Comparison of ENCODE assay signal across 13 cellular contexts in genomic region chr20:19850190-19850533, GRCh38.
DNase-seq lines count a peak whose midpoint lies in the region; ATAC-seq, FAIRE-seq and TF ChIP-seq lines count a peak whose summit lies in the region.
"Had no signal": no experiment of that assay in that cellular context is flagged by ENCODE, and none has a peak within 500 bp of the region (broad histone marks: within the 10 kb centered on the region; RNA-seq: fewer than 3 reads in every experiment).

No MANE protein-coding gene starts in this region.

- H3K4me3 Mint-ChIP-seq in astrocyte (ENCODE audit: unreplicated experiment) = no peak overlapping the region
- H3K4me3 Mint-ChIP-seq: activated CD8-positive, alpha-beta memory T cell treated with anti-CD3 and anti-CD28 coated beads, Interleukin-2, amount 10 ng/mL, durations not matched to agents 7 days and 5 days had no signal

- ATAC-seq in left ventricle myocardium superior = peak; percentile 81
- peak; percentile 38 for ATAC-seq in upper lobe of right lung
- ATAC-seq in HG03460 (IDR thresholded peaks at IDR 0.05; ENCODE audit: unreplicated experiment) = no peak
- ATAC-seq in HG02610 (IDR thresholded peaks at IDR 0.05; ENCODE audit: unreplicated experiment) = no peak
- ATAC-seq: activated CD8-positive, alpha-beta memory T cell treated with anti-CD3 and anti-CD28 coated beads, Interleukin-2, amount 10 ng/mL, durations not matched to agents 7 days and 5 days; foreskin keratinocyte had no signal

- DNase-seq in astrocyte (ENCODE audit: low read depth) = peak; percentile 12
- DNase-seq in left ventricle myocardium superior = peak; percentile 42
- DNase-seq in osteoblast (ENCODE audit: insufficient read length, low spot score, missing footprints) = no peak
- no peak for DNase-seq in upper lobe of right lung
- DNase-seq in DMS53 (lab: John Stamatoyannopoulos, UW) = no peak
- DNase-seq: activated CD8-positive, alpha-beta memory T cell treated with anti-CD3 and anti-CD28 coated beads, Interleukin-2, amount 10 ng/mL, durations not matched to agents 7 days and 5 days; DMS79; foreskin keratinocyte; KBM-7; NCI-H446 had no signal

- peaks cover 5% of the 10 kb centered on the region for H3K9me3 Mint-ChIP-seq in astrocyte (ENCODE audit: unreplicated experiment)

- no peak for TF ChIP-seq CTCF in astrocyte (IDR thresholded peaks at IDR 0.05; ENCODE audit: insufficient read depth, low read depth, low read length)
- no peak for TF ChIP-seq CTCF in osteoblast (IDR thresholded peaks at IDR 0.05; ENCODE audit: extremely low read depth, low read depth, low read length)
- TF ChIP-seq CTCF in upper lobe of right lung (IDR thresholded peaks at IDR 0.05) = no peak

- H3K4me1 ChIP-seq in astrocyte (ENCODE audit: insufficient read depth, low read length) = peaks cover 9% of the 10 kb centered on the region
- peaks cover 17% of the 10 kb centered on the region for H3K4me1 ChIP-seq in osteoblast (ENCODE audit: insufficient read depth, low read length)
- H3K4me1 ChIP-seq in upper lobe of right lung = peaks cover 4% of the 10 kb centered on the region
- H3K4me1 ChIP-seq: foreskin keratinocyte had no signal

- peaks cover 14% of the 10 kb centered on the region for H3K4me1 Mint-ChIP-seq in astrocyte (ENCODE audit: low read depth, unreplicated experiment)
- H3K4me1 Mint-ChIP-seq: activated CD8-positive, alpha-beta memory T cell treated with anti-CD3 and anti-CD28 coated beads, Interleukin-2, amount 10 ng/mL, durations not matched to agents 7 days and 5 days had no signal

- H3K27me3 ChIP-seq in astrocyte (ENCODE audit: insufficient read depth, low read length) = no peaks in the 10 kb centered on the region
- H3K27me3 ChIP-seq in osteoblast (ENCODE audit: insufficient read depth, low read length) = no peaks in the 10 kb centered on the region
- H3K27me3 ChIP-seq in upper lobe of right lung = no peaks in the 10 kb centered on the region
- H3K27me3 ChIP-seq: foreskin keratinocyte had no signal

- H3K27ac ChIP-seq in astrocyte (ENCODE audit: low read depth, low read length) = no peak overlapping the region
- peak overlapping the region; percentile 49 for H3K27ac ChIP-seq in osteoblast (ENCODE audit: low read depth, low read length)
- peak overlapping the region; percentile 70 for H3K27ac ChIP-seq in upper lobe of right lung
- H3K27ac ChIP-seq: foreskin keratinocyte had no signal

- H3K27ac Mint-ChIP-seq in astrocyte (ENCODE audit: unreplicated experiment) = no peak overlapping the region
- H3K27ac Mint-ChIP-seq: activated CD8-positive, alpha-beta memory T cell treated with anti-CD3 and anti-CD28 coated beads, Interleukin-2, amount 10 ng/mL, durations not matched to agents 7 days and 5 days had no signal

- no peaks in the 10 kb centered on the region for H3K79me2 ChIP-seq in astrocyte (ENCODE audit: insufficient read depth, low read length)
- H3K79me2 ChIP-seq in osteoblast (ENCODE audit: insufficient read depth, low read length) = no peaks in the 10 kb centered on the region

- H3K9ac ChIP-seq in astrocyte (ENCODE audit: low read length) = no peak overlapping the region

- H3K36me3 ChIP-seq in astrocyte (ENCODE audit: insufficient read depth, low read length) = no peaks in the 10 kb centered on the region
- H3K36me3 ChIP-seq in osteoblast (ENCODE audit: insufficient read depth, low read length) = no peaks in the 10 kb centered on the region
- H3K36me3 ChIP-seq in upper lobe of right lung = no peaks in the 10 kb centered on the region

- no peak for FAIRE-seq in astrocyte (lab: Jason Lieb, UNC)
- FAIRE-seq: GM18507 had no signal

- H3K36me3 Mint-ChIP-seq in astrocyte (ENCODE audit: low read depth, unreplicated experiment) = peaks cover 10% of the 10 kb centered on the region
- H3K36me3 Mint-ChIP-seq: activated CD8-positive, alpha-beta memory T cell treated with anti-CD3 and anti-CD28 coated beads, Interleukin-2, amount 10 ng/mL, durations not matched to agents 7 days and 5 days had no signal

- peak overlapping the region; percentile 57 for H2AFZ ChIP-seq in astrocyte (ENCODE audit: low read depth, low read length)
- H2AFZ ChIP-seq in osteoblast (ENCODE audit: low read length) = peak overlapping the region; percentile 78

- H3K27me3 Mint-ChIP-seq in astrocyte (ENCODE audit: low read depth, unreplicated experiment) = peaks cover 2% of the 10 kb centered on the region

- H3K9me3 ChIP-seq in astrocyte (ENCODE audit: insufficient read depth, low read depth, low read length) (no peaks in the 10 kb centered on the region), osteoblast (ENCODE audit: low read depth, low read length) (no peaks in the 10 kb centered on the region), upper lobe of right lung (no peaks in the 10 kb centered on the region)

- H4K20me1 ChIP-seq in astrocyte (ENCODE audit: insufficient read depth, low read length) (no peaks in the 10 kb centered on the region), osteoblast (ENCODE audit: insufficient read depth, low read length) (no peaks in the 10 kb centered on the region)

- H3K4me2 ChIP-seq in astrocyte (ENCODE audit: low read length) (peak overlapping the region; percentile 23), osteoblast (ENCODE audit: insufficient read depth, low read length) (peak overlapping the region; percentile 35)

- H3K4me3 ChIP-seq in astrocyte (ENCODE audit: insufficient read depth, low read depth, low read length) (no peak overlapping the region), osteoblast (ENCODE audit: insufficient read depth, low read length) (no peak overlapping the region), upper lobe of right lung (no peak overlapping the region)

- intact Hi-C loops in left ventricle myocardium superior (cut with micrococcal nuclease) = no loop called here
- intact Hi-C loops in upper lobe of right lung (cut with DNase I) = no loop called here

Comparison
In these comparisons a context has a peak if more than half of its experiments do, and no peak if none do; other contexts are left out.
1. DNase-seq: peak in astrocyte (single experiment) and left ventricle myocardium superior (single experiment); none in osteoblast (single experiment), upper lobe of right lung (single experiment) and DMS53 (single experiment).
2. ATAC-seq: peak in left ventricle myocardium superior (single experiment) and upper lobe of right lung (single experiment); none in HG03460 (single experiment) and HG02610 (single experiment).